ENCODE assay signal across 8 cellular contexts in genomic region chr16:80938035-80938927, GRCh38.
DNase-seq lines count a peak whose midpoint lies in the region; ATAC-seq and TF ChIP-seq lines count a peak whose summit lies in the region.

No MANE protein-coding gene starts in this region.

- peak overlapping the region; percentile 68 for H3K27ac Mint-ChIP-seq in osteocyte (ENCODE audit: unreplicated experiment)

- H3K4me3 ChIP-seq in upper lobe of right lung, result no peak overlapping the region

- peaks cover 21% of the 10 kb centered on the region for H3K4me1 Mint-ChIP-seq in osteocyte (ENCODE audit: unreplicated experiment)

- no peaks in the 10 kb centered on the region for H3K9me3 Mint-ChIP-seq in osteocyte (ENCODE audit: unreplicated experiment)

- ATAC-seq in upper lobe of right lung (no peak), GM18858 (IDR thresholded peaks at IDR 0.05; ENCODE audit: unreplicated experiment) (no peak), GM19397 (IDR thresholded peaks at IDR 0.05; ENCODE audit: unreplicated experiment) (no peak)

- H3K27me3 ChIP-seq in upper lobe of right lung, result no peaks in the 10 kb centered on the region

- H3K4me3 Mint-ChIP-seq in osteocyte (ENCODE audit: unreplicated experiment), result no peak overlapping the region

- intact Hi-C loops in upper lobe of right lung (cut with DNase I), result no loop called here

- no peaks in the 10 kb centered on the region for H3K27me3 Mint-ChIP-seq in osteocyte (ENCODE audit: unreplicated experiment)

- in situ Hi-C loops in Caki2 (cut with HindIII; ENCODE audit: low pct_unique_long_range_greater_than_20kb, low sequenced_read_pairs), result no loop called here

- peak; percentile 66 for DNase-seq in Caki2 (ENCODE audit: low read depth)
- DNase-seq in RKO (ENCODE audit: low spot score), result peak; percentile 46
- DNase-seq in fibroblast of peridontal ligament (ENCODE audit: extremely low read depth), result peak; percentile 98
- DNase-seq in osteocyte (ENCODE audit: extremely low spot score, unreplicated experiment), result no peak
- DNase-seq in activated T-cell treated with anti-CD3 and anti-CD28 coated beads, Interleukin-2, amount 50 U/mL, for 1 hour, result no peak
- DNase-seq in upper lobe of right lung, result no peak

- H3K27ac ChIP-seq in upper lobe of right lung, result no peak overlapping the region

- H3K4me1 ChIP-seq in upper lobe of right lung, result no peaks in the 10 kb centered on the region

- no peaks in the 10 kb centered on the region for H3K36me3 ChIP-seq in upper lobe of right lung

- no peaks in the 10 kb centered on the region for H3K36me3 Mint-ChIP-seq in osteocyte (ENCODE audit: unreplicated experiment)

- no peak for TF ChIP-seq CTCF in osteocyte (IDR thresholded peaks at IDR 0.05)
- no peak for TF ChIP-seq CTCF in upper lobe of right lung (IDR thresholded peaks at IDR 0.05)

- no peaks in the 10 kb centered on the region for H3K9me3 ChIP-seq in upper lobe of right lung

Comparison
In these comparisons a context has a peak if more than half of its experiments do, and no peak if none do; other contexts are left out.
1. DNase-seq: peak in Caki2 (single experiment), RKO (single experiment) and fibroblast of peridontal ligament (single experiment); none in osteocyte (single experiment), activated T-cell treated with anti-CD3 and anti-CD28 coated beads, Interleukin-2, amount 50 U/mL, for 1 hour (single experiment) and upper lobe of right lung (single experiment).